In the genomic region with DNA sequence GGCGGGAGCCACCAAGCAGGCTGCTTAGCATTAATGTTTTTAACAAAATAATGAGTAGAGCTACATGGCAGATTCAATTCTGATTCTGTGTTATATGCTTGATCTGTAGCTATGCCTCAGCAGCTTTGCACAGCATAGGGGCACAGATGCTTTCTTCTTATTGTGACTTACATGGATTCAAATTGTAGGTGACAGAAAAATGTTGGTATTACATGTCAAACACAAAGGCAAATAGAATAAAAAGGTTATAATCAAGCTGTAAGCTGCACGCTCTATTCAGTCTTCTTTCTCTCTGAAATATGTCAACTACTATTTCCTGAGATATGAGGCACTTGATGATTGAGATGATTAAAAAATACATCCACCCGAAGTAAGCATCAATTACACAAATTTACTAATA, we compare ENCODE assay signal across 25 cellular contexts.
"Had no signal": no experiment of that assay in that cellular context is flagged by ENCODE, and none has a peak within 500 bp of the region (broad histone marks: within the 10 kb centered on the region; RNA-seq: fewer than 3 reads in every experiment).

No MANE protein-coding gene starts in this region.

- ATAC-seq: effector memory CD8-positive, alpha-beta T cell; esophagus mucosa; foreskin keratinocyte; gastrocnemius medialis; gastroesophageal sphincter; heart left ventricle; heart right ventricle had no signal

- H3K4me3 Mint-ChIP-seq: dendritic cell treated with granulocyte-macrophage colony-stimulating factor and Interleukin-4, amounts not matched to agents 40 ng/mL and 50 ng/mL, for 4 days; effector memory CD8-positive, alpha-beta T cell; endodermal cell had no signal

- DNase-seq: colonic mucosa; cortex of kidney; dermis blood vessel endothelial cell; dorsolateral prefrontal cortex; effector CD4-positive, alpha-beta T cell; effector CD8-positive, alpha-beta T cell; effector memory CD4-positive, alpha-beta T cell; effector memory CD8-positive, alpha-beta T cell; endodermal cell; erythroblast; esophagus squamous epithelium; foreskin fibroblast; foreskin keratinocyte; foreskin melanocyte; gastrocnemius medialis; glutamatergic neuron; head of caudate nucleus; heart left ventricle; heart right ventricle had no signal

- H3K27ac Mint-ChIP-seq: dendritic cell treated with granulocyte-macrophage colony-stimulating factor and Interleukin-4, amounts not matched to agents 40 ng/mL and 50 ng/mL, for 4 days; effector memory CD8-positive, alpha-beta T cell; endodermal cell had no signal

- H3K27ac ChIP-seq: colonic mucosa, coronary artery, dorsolateral prefrontal cortex, epithelial cell of prostate, esophagus muscularis mucosa, esophagus squamous epithelium, foreskin keratinocyte, gastrocnemius medialis, gastroesophageal sphincter, heart left ventricle, heart right ventricle had no signal

- H3K9me3 Mint-ChIP-seq: dendritic cell treated with granulocyte-macrophage colony-stimulating factor and Interleukin-4, amounts not matched to agents 40 ng/mL and 50 ng/mL, for 4 days; endodermal cell had no signal

- H3K27me3 ChIP-seq: colonic mucosa, dorsolateral prefrontal cortex, esophagus muscularis mucosa, esophagus squamous epithelium, gastrocnemius medialis, gastroesophageal sphincter, heart left ventricle, heart right ventricle had no signal

- H3K9me3 ChIP-seq: colonic mucosa, esophagus muscularis mucosa, esophagus squamous epithelium, gastrocnemius medialis, gastroesophageal sphincter, heart left ventricle, heart right ventricle had no signal

- H3K4me3 ChIP-seq: colonic mucosa, coronary artery, dorsolateral prefrontal cortex, esophagus muscularis mucosa, esophagus squamous epithelium, gastrocnemius medialis, gastroesophageal sphincter, heart left ventricle, heart right ventricle had no signal

- H3K36me3 ChIP-seq: colonic mucosa, esophagus muscularis mucosa, esophagus squamous epithelium, gastrocnemius medialis, gastroesophageal sphincter, heart left ventricle, heart right ventricle had no signal

- H3K27me3 Mint-ChIP-seq: dendritic cell treated with granulocyte-macrophage colony-stimulating factor and Interleukin-4, amounts not matched to agents 40 ng/mL and 50 ng/mL, for 4 days; effector memory CD8-positive, alpha-beta T cell had no signal

- H3K4me1 Mint-ChIP-seq: endodermal cell had no signal
